In the genomic region with DNA sequence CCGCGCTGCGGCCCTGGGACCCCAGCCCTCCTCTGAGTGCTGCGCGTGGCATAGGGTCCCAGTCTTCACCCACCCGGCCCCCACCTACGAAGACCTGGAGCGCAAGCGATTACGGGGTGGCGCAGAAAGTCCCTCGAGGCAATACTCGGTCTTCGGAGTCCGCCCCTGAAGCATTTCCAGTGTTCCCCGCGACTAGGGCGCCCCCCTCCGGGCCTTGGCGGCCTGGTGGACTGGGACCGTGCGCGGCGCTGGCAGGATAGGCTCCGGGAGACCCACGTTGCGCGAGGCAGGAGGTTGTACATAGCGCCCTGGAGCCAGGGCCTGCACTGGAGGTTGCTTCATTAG, we compare ENCODE assay signal across 9 cellular contexts. TPM values are rescaled to one million over a fixed set of nuclear protein-coding genes. Genes with fewer than 3 reads are reported as not detected.
DNase-seq lines count a peak whose midpoint lies in the region; ATAC-seq, FAIRE-seq and TF ChIP-seq lines count a peak whose summit lies in the region.
"Had no signal": no experiment of that assay in that cellular context is flagged by ENCODE, and none has a peak within 500 bp of the region (broad histone marks: within the 10 kb centered on the region; RNA-seq: fewer than 3 reads in every experiment).

No MANE protein-coding gene starts in this region.

- peak; percentile 58 for DNase-seq in NCI-H2107 (lab: John Stamatoyannopoulos, UW)
- DNase-seq in UCSD-AML1 (lab: John Stamatoyannopoulos, UW; ENCODE audit: unreplicated experiment) = peak; percentile 95
- peak; percentile 93 for DNase-seq in small intestine

- H3K27me3 ChIP-seq in small intestine (ENCODE audit: control insufficient read depth in 2 of 2, insufficient read depth in 2 of 2, low read length in 2 of 2) = no peaks in the 10 kb centered on the region

- TF ChIP-seq CTCF in 22Rv1 (IDR thresholded peaks at IDR 0.05) = peak; percentile 69
- peak; percentile 80 to 90 for TF ChIP-seq CTCF in brain (conservative IDR thresholded peaks at IDR 0.05)

- peak overlapping the region; percentile 91 for H3K27ac ChIP-seq in 22Rv1
- peak overlapping the region; percentile 94 to 97 for H3K27ac ChIP-seq in small intestine (ENCODE audit: low read depth in 1 of 2, low read length in 1 of 2)

- WGBS in small intestine, 3 donors = 0 to 1% (median 0%) methylated on average over 29 of the region's 29 CpGs

- H3K4me1 Mint-ChIP-seq in brain = peaks cover 15% of the 10 kb centered on the region

- no peak for FAIRE-seq in small intestine (lab: Jason Lieb, UNC)
- FAIRE-seq: G401.6 had no signal

- peaks cover 0 to 8% (median 5%) of the 10 kb centered on the region in 5 experiments for H3K9me3 Mint-ChIP-seq in brain

- no peaks in the 10 kb centered on the region for H3K36me3 ChIP-seq in small intestine (ENCODE audit: control insufficient read depth in 2 of 2, insufficient read depth in 2 of 2, low read length in 2 of 2)

- H3K4me3 Mint-ChIP-seq in brain = peak overlapping the region; percentile 92 to 96 (median 94)

- ATAC-seq in GM18511 (IDR thresholded peaks at IDR 0.05; ENCODE audit: unreplicated experiment) (peak; percentile 72), HG03025 (IDR thresholded peaks at IDR 0.05; ENCODE audit: low FRiP score, unreplicated experiment) (peak; percentile 63)

- no peaks in the 10 kb centered on the region for H3K36me3 Mint-ChIP-seq in brain

- H3K9me3 ChIP-seq in iPS-18c (ENCODE audit: control insufficient read depth, insufficient read depth, low read length) (no peaks in the 10 kb centered on the region), small intestine (ENCODE audit: control insufficient read depth, low read depth) (no peaks in the 10 kb centered on the region)

- H3K27me3 Mint-ChIP-seq in brain = peaks cover 64% of the 10 kb centered on the region

- peak overlapping the region in 4 of 5 experiments; percentile 72 to 94 (median 76) for H3K27ac Mint-ChIP-seq in brain

- H3K4me3 ChIP-seq in iPS-18c (ENCODE audit: insufficient read depth, low read depth, low read length) = peak overlapping the region; percentile 84
- H3K4me3 ChIP-seq in small intestine (ENCODE audit: low read depth in 1 of 2, low read length in 2 of 2) = peak overlapping the region; percentile 64 to 94

- H3K4me1 ChIP-seq in small intestine (ENCODE audit: control insufficient read depth in 2 of 2, insufficient read depth in 1 of 2, low read depth in 1 of 2, low read length in 1 of 2) = peaks cover 4 to 9% of the 10 kb centered on the region in 2 donors

RNA-seq across cellular contexts. Expression of a gene that starts 0.6 kb away (rescaled TPM):
- polyA plus RNA-seq in brain (ENCODE audit: insufficient read depth, low read depth, low replicate concordance) (8.4 TPM), small intestine (1 to 10 TPM; 5.4 to 7.2 (median 6.8) TPM)

RNA-seq across cellular contexts. Expression of a gene that starts 29.5 kb away (rescaled TPM):
- 8.0 TPM for polyA plus RNA-seq in brain (ENCODE audit: insufficient read depth, low read depth, low replicate concordance)
- 1 to 10 TPM; 5.4 to 9.8 (median 6.5) TPM for polyA plus RNA-seq in small intestine

Comparison
In these comparisons a context has a peak if more than half of its experiments do, and no peak if none do; other contexts are left out.
1. Peak in every context shown above with its lines: DNase-seq, ATAC-seq, H3K4me3 ChIP-seq and H3K27ac ChIP-seq.